10 cellular contexts compared by ENCODE assay signal in genomic region chr3:151230644-151231043, GRCh38. TPM values are rescaled to one million over a fixed set of nuclear protein-coding genes. Genes with fewer than 3 reads are reported as not detected.
DNase-seq lines count a peak whose midpoint lies in the region; ATAC-seq, FAIRE-seq and TF ChIP-seq lines count a peak whose summit lies in the region.
"Had no signal": no experiment of that assay in that cellular context is flagged by ENCODE, and none has a peak within 500 bp of the region (broad histone marks: within the 10 kb centered on the region; RNA-seq: fewer than 3 reads in every experiment).

No MANE protein-coding gene starts in this region.

- TF ChIP-seq CTCF in NB4 (IDR thresholded peaks at IDR 0.05; ENCODE audit: low read depth, low read length), result no peak
- no peak for TF ChIP-seq CTCF in tibial nerve (IDR thresholded peaks at IDR 0.05)
- TF ChIP-seq CTCF in pancreas (IDR thresholded peaks at IDR 0.05), result no peak

- no peak for TF ChIP-seq POLR2A in NB4 (IDR thresholded peaks at IDR 0.05; ENCODE audit: extremely low read depth, insufficient read length)
- TF ChIP-seq POLR2A in tibial nerve (IDR thresholded peaks at IDR 0.05), result no peak

- H3K4me1 ChIP-seq in muscle layer of duodenum (ENCODE audit: control insufficient read depth in 1 of 2, insufficient read depth in 2 of 2, low read length in 2 of 2) (peaks cover 10 to 45% of the 10 kb centered on the region in 2 donors), tibial nerve (peaks cover 0 to 26% (median 10%) of the 10 kb centered on the region in 4 donors), pancreas (no peaks in the 10 kb centered on the region)

- H3K4me3 ChIP-seq in NB4 (ENCODE audit: low read depth, low read length) (no peak overlapping the region), muscle layer of duodenum (ENCODE audit: low read depth in 1 of 2, low read length in 2 of 2) (peak overlapping the region in 1 of 2 donors; percentile 40), tibial nerve (peak overlapping the region in 1 of 4 donors; percentile 10), pancreas (no peak overlapping the region)

- H3K27ac ChIP-seq in muscle layer of duodenum (ENCODE audit: low read length), result peak overlapping the region; percentile 41
- H3K27ac ChIP-seq in tibial nerve, result peak overlapping the region in 2 of 4 donors; percentile 14 to 28
- no peak overlapping the region for H3K27ac ChIP-seq in pancreas

- intact Hi-C loops in pancreas (cut with DNase I), result loop anchor here in 1 of 3 donors (2.0 kb wide), 1 partner anchor 50 kb away; no protein-coding TSS in a partner anchor

- ATAC-seq in GM18520 (IDR thresholded peaks at IDR 0.05; ENCODE audit: unreplicated experiment) (peak; percentile 34), GM21737 (IDR thresholded peaks at IDR 0.05; ENCODE audit: unreplicated experiment) (peak; percentile 43), pancreas (no peak)

- no peak for FAIRE-seq in pancreas (lab: Jason Lieb, UNC)
- FAIRE-seq: endometrium had no signal

- H3K36me3 ChIP-seq in muscle layer of duodenum (ENCODE audit: control insufficient read depth in 1 of 2, insufficient read depth in 2 of 2, low read length in 2 of 2) (no peaks in the 10 kb centered on the region), tibial nerve (no peaks in the 10 kb centered on the region), pancreas (no peaks in the 10 kb centered on the region)

- TF ChIP-seq EP300 in tibial nerve (IDR thresholded peaks at IDR 0.05), result no peak

- 44 to 56% methylated on average over 4 of the region's 4 CpGs for WGBS in tibial nerve, 2 donors
- WGBS in pancreas, 2 donors, result 48 to 63% methylated on average over 4 of the region's 4 CpGs

- H3K9me3 ChIP-seq in muscle layer of duodenum (ENCODE audit: control insufficient read depth in 1 of 2, low read length in 2 of 2), result no peaks in the 10 kb centered on the region
- H3K9me3 ChIP-seq in tibial nerve, result no peaks in the 10 kb centered on the region
- H3K9me3 ChIP-seq in pancreas, result no peaks in the 10 kb centered on the region

- DNase-seq in NB4 (ENCODE audit: low read depth) (peak; percentile 8), tibial nerve (ENCODE audit: low spot score in 2 of 2) (no peak), pancreas (no peak), COR-L47 (lab: John Stamatoyannopoulos, UW) (no peak)
- DNase-seq: activated CD4-positive, CD25-positive, alpha-beta regulatory T cell treated with anti-CD3 and anti-CD28 coated beads, Interleukin-2, amount 50 U/mL, for 72 hours had no signal

- no peaks in the 10 kb centered on the region for H3K27me3 ChIP-seq in muscle layer of duodenum (ENCODE audit: low read depth, low read length)
- no peaks in the 10 kb centered on the region for H3K27me3 ChIP-seq in tibial nerve
- no peaks in the 10 kb centered on the region for H3K27me3 ChIP-seq in pancreas

RNA-seq across cellular contexts. Expression of gene GPR171, which starts 27.6 kb away (rescaled TPM):
- total RNA-seq in tibial nerve (1 to 10 TPM in 2 of 4 donors, under 1 TPM in 1, not detected in 1; 0.84 to 2.7 (median 1.3) TPM), pancreas (under 1 TPM in 4 of 6 donors, not detected in 2; 0.13 to 0.92 (median 0.27) TPM)
- polyA plus RNA-seq in pancreas, result under 1 TPM; 0.12 to 0.15 TPM
- total RNA-seq: M059J had no signal

RNA-seq across cellular contexts. Expression of gene P2RY14, which starts 47.7 kb away (rescaled TPM):
- total RNA-seq in tibial nerve (1 to 10 TPM; 4.2 to 9.4 (median 6.3) TPM), pancreas (under 1 TPM; 0.08 to 0.38 (median 0.11) TPM)
- polyA plus RNA-seq in pancreas, result under 1 TPM; 0.08 to 0.47 TPM
- total RNA-seq: M059J had no signal

Comparison
In these comparisons a context has a peak if more than half of its experiments do, and no peak if none do; other contexts are left out.
1. ATAC-seq: peak in GM18520 (single experiment) and GM21737 (single experiment); none in pancreas (0 of 4).